ENCODE assay signal across 1 cellular context in the genomic region with DNA sequence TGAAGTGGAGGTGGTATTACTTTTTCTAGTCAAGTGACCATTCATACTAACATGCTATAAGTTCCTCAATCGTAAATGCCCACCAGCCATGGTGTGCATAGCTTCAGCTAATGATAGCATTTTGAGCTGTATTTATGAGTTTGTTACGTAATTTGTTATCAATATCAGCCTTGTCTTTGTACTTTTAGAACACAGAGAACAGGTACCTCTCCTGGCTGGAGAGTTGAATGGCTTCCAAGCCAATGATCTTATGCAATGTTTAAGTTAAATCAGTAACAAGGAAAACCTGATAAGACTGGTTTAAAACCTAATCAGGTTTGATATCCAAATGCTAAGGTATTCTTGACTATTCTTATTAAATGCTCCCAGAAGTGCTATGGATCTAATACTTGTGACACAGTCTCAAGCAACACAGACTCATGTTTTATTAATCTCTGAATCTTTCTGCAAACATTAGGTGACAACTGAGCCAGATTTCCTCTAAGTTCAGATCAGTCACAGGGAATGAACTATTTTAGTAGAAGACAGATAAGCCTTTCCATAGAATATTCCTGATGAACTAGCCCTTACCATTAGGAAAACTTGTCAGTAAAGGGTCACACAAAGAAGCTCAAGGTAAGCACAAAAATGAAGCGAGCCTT.
TF ChIP-seq lines count a peak whose summit lies in the region.

No MANE protein-coding gene starts in this region.

TF ChIP-seq in HepG2, 621 proteins besides CTCF, POLR2A, EP300 and RAD21 (continued from another document):
- TF ChIP-seq SOX5 (CRISPR knock-in tag; IDR thresholded peaks at IDR 0.05; ENCODE audit: borderline replicate concordance) (peak; percentile 77; the same call in 1 of the 2 replicates), ERF (CRISPR knock-in tag; IDR thresholded peaks at IDR 0.05) (0 out of 2 replicates have a peak, but pooled peaks have one; percentile 26), SIX1 (CRISPR knock-in tag; IDR thresholded peaks at IDR 0.05; ENCODE audit: borderline replicate concordance) (peak; percentile 55; the same call in 1 of the 2 replicates), RFXANK (CRISPR knock-in tag; IDR thresholded peaks at IDR 0.05) (peak; percentile 55; the same call in 1 of the 2 replicates), ZNF430 (CRISPR knock-in tag; IDR thresholded peaks at IDR 0.05) (no peak), ZNF343 (CRISPR knock-in tag; IDR thresholded peaks at IDR 0.05) (no peak), POLR2G (IDR thresholded peaks at IDR 0.05; ENCODE audit: low read depth, low read length) (no peak), ZBTB7B (CRISPR knock-in tag; IDR thresholded peaks at IDR 0.05) (0 out of 2 replicates have a peak, but pooled peaks have one; percentile 27)
- TF ChIP-seq, protein P1, sequence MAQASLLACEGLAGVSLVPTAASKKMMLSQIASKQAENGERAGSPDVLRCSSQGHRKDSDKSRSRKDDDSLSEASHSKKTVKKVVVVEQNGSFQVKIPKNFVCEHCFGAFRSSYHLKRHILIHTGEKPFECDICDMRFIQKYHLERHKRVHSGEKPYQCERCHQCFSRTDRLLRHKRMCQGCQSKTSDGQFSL (CRISPR knock-in tag; IDR thresholded peaks at IDR 0.05), result no peak
